Comparison of ENCODE assay signal across 8 cellular contexts in genomic region chr20:49935746-49936152, GRCh38. TPM values are rescaled to one million over a fixed set of nuclear protein-coding genes. Genes with fewer than 3 reads are reported as not detected.
DNase-seq lines count a peak whose midpoint lies in the region; ATAC-seq, FAIRE-seq and TF ChIP-seq lines count a peak whose summit lies in the region.

No MANE protein-coding gene starts in this region.

- intact Hi-C loops in left ventricle myocardium superior (cut with micrococcal nuclease): no loop called here

- H4K20me1 ChIP-seq in SK-N-SH (ENCODE audit: insufficient read depth): peaks cover 18% of the 10 kb centered on the region

- H3K4me3 ChIP-seq in SK-N-SH (ENCODE audit: low read depth in 2 of 2, low read length in 1 of 2): peak overlapping the region; percentile 74 to 90

- peaks cover 18 to 21% of the 10 kb centered on the region in 2 experiments; a peak in 3 of 4 replicates for H3K4me1 ChIP-seq in SK-N-SH (ENCODE audit: control insufficient read depth in 1 of 2, insufficient read depth in 2 of 2, low read depth in 1 of 2, low read length in 1 of 2)

- TF ChIP-seq EP300 in SK-N-SH (IDR thresholded peaks at IDR 0.05; ENCODE audit: borderline replicate concordance in 1 of 2, low read depth in 1 of 2, low read length in 1 of 2): no peak

- no peak overlapping the region; a peak in 1 of 4 replicates for H3K27ac ChIP-seq in SK-N-SH (ENCODE audit: low read depth in 2 of 2, low read length in 1 of 2)

- peaks cover 6 to 12% of the 10 kb centered on the region in 2 experiments for H3K36me3 ChIP-seq in SK-N-SH (replicated peaks in 1 of 2; ENCODE audit: control insufficient read depth in 1 of 2, insufficient read depth in 2 of 2, low read length in 1 of 2)

- no peak for FAIRE-seq in RCC 7860 (lab: Jason Lieb, UNC)

- no peaks in the 10 kb centered on the region for H3K27me3 ChIP-seq in SK-N-SH (ENCODE audit: insufficient read depth)

- TF ChIP-seq RAD21 in SK-N-SH (IDR thresholded peaks at IDR 0.05; ENCODE audit: low read length): no peak

- no peak; the same call in 2 of the 3 replicates for ATAC-seq in SK-N-SH treated with all-trans-retinoic acid at 6 μM for 48 hours
- no peak for ATAC-seq in T-helper 17 cell
- ATAC-seq in left ventricle myocardium superior: peak; percentile 10
- ATAC-seq in stimulated activated naive CD8-positive, alpha-beta T cell treated with anti-CD3 and anti-CD28 coated beads, Interleukin-15, amount 100 ng/mL, for 72 hours: no peak

- peak overlapping the region; percentile 100 for H2AFZ ChIP-seq in SK-N-SH (ENCODE audit: low read depth)

- no peaks in the 10 kb centered on the region for H3K9me3 Mint-ChIP-seq in stimulated activated naive CD8-positive, alpha-beta T cell treated with anti-CD3 and anti-CD28 coated beads, Interleukin-15, amount 100 ng/mL, for 72 hours

- TF ChIP-seq CTCF in SK-N-SH (IDR thresholded peaks at IDR 0.05): no peak

- peak overlapping the region; percentile 96 for H3K4me3 Mint-ChIP-seq in T-helper 17 cell
- H3K4me3 Mint-ChIP-seq in stimulated activated naive CD8-positive, alpha-beta T cell treated with anti-CD3 and anti-CD28 coated beads, Interleukin-15, amount 100 ng/mL, for 72 hours: peak overlapping the region; percentile 88 to 97

- POLR2A ChIA-PET in SK-N-SH (lab: Yijun Ruan, JAX): no interaction called here

- H3K9me3 ChIP-seq in SK-N-SH (no peaks in the 10 kb centered on the region), T-helper 17 cell (ENCODE audit: control insufficient read depth, low read length, poor library complexity, severe bottlenecking) (no peaks in the 10 kb centered on the region)

- no peaks in the 10 kb centered on the region for H3K27me3 Mint-ChIP-seq in T-helper 17 cell
- no peaks in the 10 kb centered on the region for H3K27me3 Mint-ChIP-seq in stimulated activated naive CD8-positive, alpha-beta T cell treated with anti-CD3 and anti-CD28 coated beads, Interleukin-15, amount 100 ng/mL, for 72 hours

- WGBS in SK-N-SH (ENCODE audit: low lambda C conversion rate): 5% methylated on average over 21 of the region's 21 CpGs

- no peak overlapping the region for H3K27ac Mint-ChIP-seq in T-helper 17 cell
- no peak overlapping the region for H3K27ac Mint-ChIP-seq in stimulated activated naive CD8-positive, alpha-beta T cell treated with anti-CD3 and anti-CD28 coated beads, Interleukin-15, amount 100 ng/mL, for 72 hours

- no peaks in the 10 kb centered on the region for H3K36me3 Mint-ChIP-seq in T-helper 17 cell (ENCODE audit: low read depth)

- peak overlapping the region; percentile 52 for H3K9ac ChIP-seq in SK-N-SH

- H3K9me2 ChIP-seq in SK-N-SH: no peaks in the 10 kb centered on the region

- H3K4me2 ChIP-seq in SK-N-SH: peak overlapping the region; percentile 72

- peaks cover 36% of the 10 kb centered on the region for H3K4me1 Mint-ChIP-seq in T-helper 17 cell
- peaks cover 52% of the 10 kb centered on the region for H3K4me1 Mint-ChIP-seq in stimulated activated naive CD8-positive, alpha-beta T cell treated with anti-CD3 and anti-CD28 coated beads, Interleukin-15, amount 100 ng/mL, for 72 hours

- peaks cover 46% of the 10 kb centered on the region for H3K79me2 ChIP-seq in SK-N-SH (ENCODE audit: insufficient read depth)

- H3F3A ChIP-seq in SK-N-SH (replicated peaks; ENCODE audit: insufficient read depth): peaks cover 17% of the 10 kb centered on the region

- CTCF ChIA-PET in SK-N-SH (lab: Yijun Ruan, JAX): interaction anchor here (1.2 to 3.5 kb wide), 3 partner anchors 21 to 135 kb away, joined by 4 to 24 read pairs (median 13); no protein-coding TSS in a partner anchor

- peak; percentile 33 for DNase-seq in SK-N-SH
- DNase-seq in T-helper 17 cell: no peak
- no peak for DNase-seq in left ventricle myocardium superior
- no peak for DNase-seq in stimulated activated naive CD8-positive, alpha-beta T cell treated with anti-CD3 and anti-CD28 coated beads, Interleukin-15, amount 100 ng/mL, for 72 hours
- DNase-seq in GF-D8 (lab: John Stamatoyannopoulos, UW): no peak
- DNase-seq in RCC 7860 (ENCODE audit: low spot score): no peak
- no peak for DNase-seq in HPDE6-E6E7 (ENCODE audit: extremely low spot score)

TF ChIP-seq in SK-N-SH, 30 proteins besides CTCF, POLR2A, EP300 and RAD21 (continues in another document):
- TF ChIP-seq, protein P1, sequence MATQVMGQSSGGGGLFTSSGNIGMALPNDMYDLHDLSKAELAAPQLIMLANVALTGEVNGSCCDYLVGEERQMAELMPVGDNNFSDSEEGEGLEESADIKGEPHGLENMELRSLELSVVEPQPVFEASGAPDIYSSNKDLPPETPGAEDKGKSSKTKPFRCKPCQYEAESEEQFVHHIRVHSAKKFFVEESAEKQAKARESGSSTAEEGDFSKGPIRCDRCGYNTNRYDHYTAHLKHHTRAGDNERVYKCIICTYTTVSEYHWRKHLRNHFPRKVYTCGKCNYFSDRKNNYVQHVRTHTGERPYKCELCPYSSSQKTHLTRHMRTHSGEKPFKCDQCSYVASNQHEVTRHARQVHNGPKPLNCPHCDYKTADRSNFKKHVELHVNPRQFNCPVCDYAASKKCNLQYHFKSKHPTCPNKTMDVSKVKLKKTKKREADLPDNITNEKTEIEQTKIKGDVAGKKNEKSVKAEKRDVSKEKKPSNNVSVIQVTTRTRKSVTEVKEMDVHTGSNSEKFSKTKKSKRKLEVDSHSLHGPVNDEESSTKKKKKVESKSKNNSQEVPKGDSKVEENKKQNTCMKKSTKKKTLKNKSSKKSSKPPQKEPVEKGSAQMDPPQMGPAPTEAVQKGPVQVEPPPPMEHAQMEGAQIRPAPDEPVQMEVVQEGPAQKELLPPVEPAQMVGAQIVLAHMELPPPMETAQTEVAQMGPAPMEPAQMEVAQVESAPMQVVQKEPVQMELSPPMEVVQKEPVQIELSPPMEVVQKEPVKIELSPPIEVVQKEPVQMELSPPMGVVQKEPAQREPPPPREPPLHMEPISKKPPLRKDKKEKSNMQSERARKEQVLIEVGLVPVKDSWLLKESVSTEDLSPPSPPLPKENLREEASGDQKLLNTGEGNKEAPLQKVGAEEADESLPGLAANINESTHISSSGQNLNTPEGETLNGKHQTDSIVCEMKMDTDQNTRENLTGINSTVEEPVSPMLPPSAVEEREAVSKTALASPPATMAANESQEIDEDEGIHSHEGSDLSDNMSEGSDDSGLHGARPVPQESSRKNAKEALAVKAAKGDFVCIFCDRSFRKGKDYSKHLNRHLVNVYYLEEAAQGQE (IDR thresholded peaks at IDR 0.05; ENCODE audit: low read depth, low read length): no peak
- no peak for TF ChIP-seq FOXJ3 (CRISPR knock-in tag; IDR thresholded peaks at IDR 0.05)
- TF ChIP-seq TAF1 (IDR thresholded peaks at IDR 0.05; ENCODE audit: borderline replicate concordance, low read depth, low read length): no peak

TF ChIP-seq in SK-N-SH treated with all-trans-retinoic acid at 6 μM for 48 hours, 23 proteins besides CTCF, POLR2A, EP300 and RAD21 (continues in another document):
- no peak for TF ChIP-seq CSRNP3 (CRISPR knock-in tag; IDR thresholded peaks at IDR 0.05)
- TF ChIP-seq, protein P2, sequence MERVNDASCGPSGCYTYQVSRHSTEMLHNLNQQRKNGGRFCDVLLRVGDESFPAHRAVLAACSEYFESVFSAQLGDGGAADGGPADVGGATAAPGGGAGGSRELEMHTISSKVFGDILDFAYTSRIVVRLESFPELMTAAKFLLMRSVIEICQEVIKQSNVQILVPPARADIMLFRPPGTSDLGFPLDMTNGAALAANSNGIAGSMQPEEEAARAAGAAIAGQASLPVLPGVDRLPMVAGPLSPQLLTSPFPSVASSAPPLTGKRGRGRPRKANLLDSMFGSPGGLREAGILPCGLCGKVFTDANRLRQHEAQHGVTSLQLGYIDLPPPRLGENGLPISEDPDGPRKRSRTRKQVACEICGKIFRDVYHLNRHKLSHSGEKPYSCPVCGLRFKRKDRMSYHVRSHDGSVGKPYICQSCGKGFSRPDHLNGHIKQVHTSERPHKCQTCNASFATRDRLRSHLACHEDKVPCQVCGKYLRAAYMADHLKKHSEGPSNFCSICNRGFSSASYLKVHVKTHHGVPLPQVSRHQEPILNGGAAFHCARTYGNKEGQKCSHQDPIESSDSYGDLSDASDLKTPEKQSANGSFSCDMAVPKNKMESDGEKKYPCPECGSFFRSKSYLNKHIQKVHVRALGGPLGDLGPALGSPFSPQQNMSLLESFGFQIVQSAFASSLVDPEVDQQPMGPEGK (CRISPR knock-in tag; IDR thresholded peaks at IDR 0.05; ENCODE audit: borderline replicate concordance): no peak
- no peak for TF ChIP-seq TOX (CRISPR knock-in tag; IDR thresholded peaks at IDR 0.05; ENCODE audit: borderline replicate concordance)
- no peak for TF ChIP-seq BACH2 (CRISPR knock-in tag; IDR thresholded peaks at IDR 0.05; ENCODE audit: borderline replicate concordance)
- no peak for TF ChIP-seq ZC3H10 (CRISPR knock-in tag; IDR thresholded peaks at IDR 0.05)
- no peak for TF ChIP-seq GLIS3 (CRISPR knock-in tag; IDR thresholded peaks at IDR 0.05)
- no peak for TF ChIP-seq ZFP30 (CRISPR knock-in tag; IDR thresholded peaks at IDR 0.05)
- TF ChIP-seq ZFP3 (CRISPR knock-in tag; IDR thresholded peaks at IDR 0.05): no peak
- no peak for TF ChIP-seq SNAI2 (CRISPR knock-in tag; IDR thresholded peaks at IDR 0.05)

RNA-seq across cellular contexts. Expression of gene RNF114, which starts 0.4 kb away (rescaled TPM):
- polyA plus RNA-seq in SK-N-SH (2012; rRNA removed): 30.2 and 55.0 TPM in 2 replicates
- 37.4 and 52.4 TPM in 2 replicates for polyA plus RNA-seq in SK-N-SH (2012; cell fraction: cytosol; rRNA removed)
- polyA plus RNA-seq in SK-N-SH (2012; cell fraction: nucleus; rRNA removed): 53.4 and 58.8 TPM in 2 replicates
- 100 to 1,000 TPM; 104 to 111 TPM for total RNA-seq in T-helper 17 cell
- 49.8 TPM for total RNA-seq in left ventricle myocardium superior

RNA-seq across cellular contexts. Expression of gene SPATA2, which starts 20.4 kb away (rescaled TPM):
- polyA plus RNA-seq in SK-N-SH (2012; rRNA removed): 5.8 and 7.2 TPM in 2 replicates
- 4.6 and 5.7 TPM in 2 replicates for polyA plus RNA-seq in SK-N-SH (2012; cell fraction: cytosol; rRNA removed)
- 7.8 and 8.4 TPM in 2 replicates for polyA plus RNA-seq in SK-N-SH (2012; cell fraction: nucleus; rRNA removed)
- total RNA-seq in T-helper 17 cell (10 to 100 TPM; 23.5 to 24.9 TPM), left ventricle myocardium superior (8.5 TPM)

RNA-seq across cellular contexts. Expression of gene SNAI1, which starts 47.0 kb away (rescaled TPM):
- 3.7 and 6.2 TPM in 2 replicates for polyA plus RNA-seq in SK-N-SH (2012; rRNA removed)
- polyA plus RNA-seq in SK-N-SH (2012; cell fraction: cytosol; rRNA removed): 2.2 and 3.9 TPM in 2 replicates
- polyA plus RNA-seq in SK-N-SH (2012; cell fraction: nucleus; rRNA removed): 5.6 and 5.7 TPM in 2 replicates
- 1 to 10 TPM; 2.2 to 3.3 TPM for total RNA-seq in T-helper 17 cell
- 0.82 TPM for total RNA-seq in left ventricle myocardium superior
